In the genomic region with DNA sequence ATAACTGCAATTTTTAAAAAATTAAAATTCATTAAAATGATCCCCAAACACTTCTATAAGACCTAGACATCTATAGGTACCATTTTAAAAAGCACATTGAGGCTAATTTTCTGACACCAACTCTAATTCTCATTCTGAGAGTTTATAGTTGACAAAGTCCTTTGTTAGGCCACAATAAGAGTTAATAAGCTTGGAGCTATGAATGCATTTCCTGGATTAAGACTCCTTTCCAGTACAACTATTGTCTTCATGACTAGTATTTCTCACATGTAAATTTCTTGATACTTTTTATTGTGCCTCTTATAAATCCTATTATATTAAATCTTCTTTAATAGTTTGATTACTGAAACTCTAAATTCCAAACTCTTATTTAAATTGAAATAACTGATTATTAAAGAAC, we compare ENCODE assay signal across 35 cellular contexts.
"Had no signal": no experiment of that assay in that cellular context is flagged by ENCODE, and none has a peak within 500 bp of the region (broad histone marks: within the 10 kb centered on the region; RNA-seq: fewer than 3 reads in every experiment).

No MANE protein-coding gene starts in this region.

- H3K9ac ChIP-seq: KMS-11 had no signal

- H3K27ac ChIP-seq: KMS-11 had no signal

- DNase-seq: Karpas-422, Kasumi-1, MG63, MM.1S, MV-4-11, NCI-H1048, NCI-H1092, NCI-H1092 treated with DMSO at 0.1 percent for 48 hours, NCI-H1105, NCI-H1105 treated with DMSO at 0.1 percent for 48 hours, NCI-H1417, NCI-H1417 treated with DMSO at 0.1 percent for 48 hours, NCI-H1436, NCI-H1436 treated with DMSO at 0.1 percent for 48 hours, NCI-H146, NCI-H1694, NCI-H1694 treated with DMSO at 0.1 percent for 48 hours, NCI-H187, NCI-H187 treated with DMSO at 0.1 percent for 48 hours, NCI-H1930, NCI-H2029, NCI-H2029 treated with DMSO at 0.1 percent for 48 hours, NCI-H2081, NCI-H2081 treated with DMSO at 0.1 percent for 48 hours, NCI-H2107, NCI-H2171, NCI-H2171 treated with DMSO at 0.1 percent for 48 hours, NCI-H2227 treated with DMSO at 0.1 percent for 48 hours, NCI-H226, NCI-H345, NCI-H446, NCI-H446 treated with DMSO at 0.1 percent for 48 hours, NCI-H510A, NCI-H510A treated with DMSO at 0.1 percent for 48 hours had no signal

- H3K4me3 ChIP-seq: MG63 had no signal

- H3K9me3 ChIP-seq: MG63 had no signal

- H3K27me3 ChIP-seq: MG63 had no signal

- H3K36me3 ChIP-seq: MG63 had no signal

- H3K4me2 ChIP-seq: KMS-11 had no signal
